19 cellular contexts compared by ENCODE assay signal in the genomic region with DNA sequence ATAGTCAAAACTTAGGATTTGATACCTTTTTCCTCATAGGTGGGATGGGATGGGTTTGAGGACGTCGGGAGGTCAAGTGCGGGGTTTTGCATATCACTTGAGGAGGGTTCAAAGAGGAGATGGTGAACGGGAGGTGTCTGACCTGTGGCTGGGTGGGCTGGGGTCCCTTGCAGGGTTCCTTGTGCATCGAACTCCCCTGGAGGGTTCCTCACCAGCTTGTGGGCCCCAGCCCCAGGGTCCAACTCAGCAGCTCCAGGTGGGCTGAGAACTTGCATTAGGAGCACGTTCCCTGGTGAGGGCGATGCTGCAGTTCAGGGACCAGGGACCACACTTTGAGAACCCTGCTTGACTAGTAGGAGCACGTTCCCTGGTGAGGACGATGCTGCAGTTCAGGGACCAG. TPM values are rescaled to one million over a fixed set of nuclear protein-coding genes. Genes with fewer than 3 reads are reported as not detected.
"Had no signal": no experiment of that assay in that cellular context is flagged by ENCODE, and none has a peak within 500 bp of the region (broad histone marks: within the 10 kb centered on the region; RNA-seq: fewer than 3 reads in every experiment).

No MANE protein-coding gene starts in this region.

- H3K4me1 Mint-ChIP-seq: nephron had no signal

- H3K9me3 Mint-ChIP-seq: activated naive CD8-positive, alpha-beta T cell treated with anti-CD3 and anti-CD28 coated beads, Interleukin-2, amount 50 U/mL, for 24 hours; stimulated activated effector memory CD8-positive, alpha-beta T cell treated with anti-CD3 and anti-CD28 coated beads, Interleukin-12 subunit alpha, Interleukin-12 subunit beta, amount 100 ng/mL, for 72 hours had no signal

- H3K36me3 ChIP-seq: breast epithelium, esophagus squamous epithelium, upper lobe of left lung, WERI-Rb-1 had no signal

- H3K27ac ChIP-seq: breast epithelium, esophagus squamous epithelium, psoas muscle, stomach, WERI-Rb-1 had no signal

- H3K27ac Mint-ChIP-seq: activated naive CD8-positive, alpha-beta T cell treated with anti-CD3 and anti-CD28 coated beads, Interleukin-2, amount 50 U/mL, for 24 hours; nephron; stimulated activated effector memory CD8-positive, alpha-beta T cell treated with anti-CD3 and anti-CD28 coated beads, Interleukin-12 subunit alpha, Interleukin-12 subunit beta, amount 100 ng/mL, for 72 hours; T-helper 1 cell treated with Interleukin-12 subunit alpha and Interleukin-12 subunit beta and Interleukin-4 antibody, amounts not matched to agents 30 μg/mL and 1 μg/mL, for 36 hours had no signal

- DNase-seq: activated CD4-positive, alpha-beta T cell treated with anti-CD3 and anti-CD28 coated beads, Interleukin-2, amount 50 U/mL, for 4 hours; activated naive CD4-positive, alpha-beta T cell; activated naive CD8-positive, alpha-beta T cell treated with anti-CD3 and anti-CD28 coated beads, Interleukin-2, amount 50 U/mL, for 24 hours; cerebellar nuclear complex; dermis blood vessel endothelial cell; effector memory CD4-positive, alpha-beta T cell; esophagus squamous epithelium; right cardiac atrium; stimulated activated CD4-positive, alpha-beta T cell treated with anti-CD3 and anti-CD28 coated beads, Interleukin-4, amount 100 ng/mL, for 24 hours; stomach; upper lobe of left lung had no signal

- H3K9me3 ChIP-seq: esophagus squamous epithelium, psoas muscle, stomach, upper lobe of left lung had no signal

- ATAC-seq: activated naive CD8-positive, alpha-beta T cell treated with anti-CD3 and anti-CD28 coated beads, Interleukin-2, amount 50 U/mL, for 24 hours; psoas muscle; right cardiac atrium; stimulated activated effector memory CD8-positive, alpha-beta T cell treated with anti-CD3 and anti-CD28 coated beads, Interleukin-12 subunit alpha, Interleukin-12 subunit beta, amount 100 ng/mL, for 72 hours had no signal

- H3K4me3 Mint-ChIP-seq: activated naive CD8-positive, alpha-beta T cell treated with anti-CD3 and anti-CD28 coated beads, Interleukin-2, amount 50 U/mL, for 24 hours; nephron; stimulated activated effector memory CD8-positive, alpha-beta T cell treated with anti-CD3 and anti-CD28 coated beads, Interleukin-12 subunit alpha, Interleukin-12 subunit beta, amount 100 ng/mL, for 72 hours; T-helper 1 cell treated with Interleukin-12 subunit alpha and Interleukin-12 subunit beta and Interleukin-4 antibody, amounts not matched to agents 30 μg/mL and 1 μg/mL, for 36 hours had no signal

- H3K4me2 ChIP-seq: smooth muscle cell had no signal

- H3K4me1 ChIP-seq: breast epithelium, psoas muscle had no signal

- H3K27me3 Mint-ChIP-seq: activated naive CD8-positive, alpha-beta T cell treated with anti-CD3 and anti-CD28 coated beads, Interleukin-2, amount 50 U/mL, for 24 hours had no signal

- H3K27me3 ChIP-seq: upper lobe of left lung had no signal

- H3K4me3 ChIP-seq: breast epithelium, esophagus squamous epithelium, psoas muscle, smooth muscle cell, stomach, upper lobe of left lung had no signal

RNA-seq across cellular contexts. Expression of a gene that starts 23.2 kb away (rescaled TPM):
- total RNA-seq: osteocyte had no signal
